In genomic region chr5:17127743-17128231, GRCh38 we compare ENCODE assay signal across 15 cellular contexts.
DNase-seq lines count a peak whose midpoint lies in the region; ATAC-seq, FAIRE-seq and TF ChIP-seq lines count a peak whose summit lies in the region.
"Had no signal": no experiment of that assay in that cellular context is flagged by ENCODE, and none has a peak within 500 bp of the region (broad histone marks: within the 10 kb centered on the region; RNA-seq: fewer than 3 reads in every experiment).

No MANE protein-coding gene starts in this region.

- H3K56ac ChIP-seq in H1 (replicated peaks; ENCODE audit: insufficient read length, low read depth, low read length) = no peak overlapping the region

- no peaks in the 10 kb centered on the region for H3K79me1 ChIP-seq in H1 (ENCODE audit: low read depth, low read length)

- no peak overlapping the region for H4K91ac ChIP-seq in H1 (replicated peaks; ENCODE audit: insufficient read length, low read length)

- no peak overlapping the region for H2BK12ac ChIP-seq in H1 (ENCODE audit: low read depth, low read length)

- H3K4me2 ChIP-seq in H1 (ENCODE audit: insufficient read depth in 1 of 2, low read depth in 2 of 2, low read length in 2 of 2) = no peak overlapping the region

- H2BK120ac ChIP-seq in H1 (replicated peaks; ENCODE audit: low read depth, low read length) = no peak overlapping the region

- no peak overlapping the region for H4K8ac ChIP-seq in H1 (ENCODE audit: extremely low read depth, insufficient read depth, low read length)

- no peak overlapping the region for H3K23ac ChIP-seq in H1 (ENCODE audit: insufficient read length)

- H3K36me3 ChIP-seq in H1 (ENCODE audit: control insufficient read depth in 2 of 4, insufficient read depth in 4 of 4, low read length in 3 of 4) = no peaks in the 10 kb centered on the region
- H3K36me3 ChIP-seq: HAP-1, WERI-Rb-1 had no signal

- no peaks in the 10 kb centered on the region for H3K36me3 Mint-ChIP-seq in activated T-cell treated with anti-CD3 and anti-CD28 coated beads, Interleukin-2, amount 50 U/mL, for 72 hours (ENCODE audit: insufficient read depth in 2 of 2)

- H2AFZ ChIP-seq in H1 (ENCODE audit: low read length) = no peak overlapping the region

- H4K20me1 ChIP-seq in H1 (replicated peaks in 1 of 2; ENCODE audit: control insufficient read depth in 1 of 2, insufficient read depth in 2 of 2, low read length in 2 of 2) = no peaks in the 10 kb centered on the region

- TF ChIP-seq CTCF in H1 (IDR thresholded peaks at IDR 0.05; ENCODE audit: control extremely low read depth in 1 of 3, insufficient read depth in 1 of 3, low read depth in 1 of 3, low read length in 3 of 3) = no peak
- no peak for TF ChIP-seq CTCF in retinal pigment epithelial cell (conservative IDR thresholded peaks at IDR 0.05; ENCODE audit: low read depth, low read length)

- 0 out of 2 replicates have a peak overlapping the region, but pooled peaks have one; percentile 48 for H2BK20ac ChIP-seq in H1 (ENCODE audit: low read length)

- no peaks in the 10 kb centered on the region for H3K9me3 Mint-ChIP-seq in activated T-cell treated with anti-CD3 and anti-CD28 coated beads, Interleukin-2, amount 50 U/mL, for 72 hours

- peaks cover 0 to 2% (median 0%) of the 10 kb centered on the region in 4 experiments; a peak in 1 of 7 replicates for H3K4me1 ChIP-seq in H1 (replicated peaks in 1 of 4; ENCODE audit: control insufficient read depth in 3 of 4, insufficient read depth in 4 of 4, low read length in 3 of 4)

- DNase-seq in EL (peak; percentile 93), RCC 7860 (ENCODE audit: low spot score) (peak; percentile 86), H1 (ENCODE audit: low read depth in 1 of 2, low spot score in 2 of 2) (no peak), retinal pigment epithelial cell (ENCODE audit: low read depth) (peak; percentile 65), NCI-H2029 (lab: John Stamatoyannopoulos, UW) (no peak)
- no peak for DNase-seq in stimulated activated CD4-positive, alpha-beta T cell treated with anti-CD3 and anti-CD28 coated beads, Interleukin-2, amount 100 ng/mL, for 24 hours
- DNase-seq in activated T-cell treated with anti-CD3 and anti-CD28 coated beads, Interleukin-2, amount 50 U/mL, for 72 hours = no peak
- DNase-seq: activated T-cell treated with anti-CD3 and anti-CD28 coated beads for 4 hours, foreskin melanocyte, left cardiac atrium, SHP77, WERI-Rb-1 had no signal

- H3K27ac ChIP-seq in H1 (ENCODE audit: low read depth, low read length) = no peak overlapping the region
- H3K27ac ChIP-seq: WERI-Rb-1 had no signal

- H2BK15ac ChIP-seq in H1 (ENCODE audit: low read length) = no peak overlapping the region

- no peaks in the 10 kb centered on the region; the same call in 1 of the 2 replicates for H3K23me2 ChIP-seq in H1 (ENCODE audit: low read depth, low read length)

- no peaks in the 10 kb centered on the region for H3K27me3 ChIP-seq in H1 (replicated peaks in 1 of 4; ENCODE audit: control insufficient read depth in 3 of 4, extremely low read depth in 1 of 4, insufficient read depth in 3 of 4, low read length in 3 of 4)

- no peak for TF ChIP-seq POLR2A in H1 (IDR thresholded peaks at IDR 0.05; ENCODE audit: control extremely low read depth in 1 of 2, low read depth in 2 of 2, low read length in 2 of 2)

- H3K27me3 Mint-ChIP-seq in activated T-cell treated with anti-CD3 and anti-CD28 coated beads, Interleukin-2, amount 50 U/mL, for 72 hours (ENCODE audit: low read depth) = peaks cover 19% of the 10 kb centered on the region
- H3K27me3 Mint-ChIP-seq: central memory CD8-positive, alpha-beta T cell had no signal

- H3K4me1 Mint-ChIP-seq in activated T-cell treated with anti-CD3 and anti-CD28 coated beads, Interleukin-2, amount 50 U/mL, for 72 hours (ENCODE audit: low read depth) = peaks cover 5% of the 10 kb centered on the region
- H3K4me1 Mint-ChIP-seq: central memory CD8-positive, alpha-beta T cell had no signal

- peaks cover 0 to 3% of the 10 kb centered on the region in 2 experiments; a peak in 1 of 4 replicates for H3K9me3 ChIP-seq in H1 (ENCODE audit: insufficient read depth in 2 of 2, low read depth in 1 of 2, low read length in 1 of 2)
- H3K9me3 ChIP-seq: HAP-1 had no signal

- no peak overlapping the region for H4K5ac ChIP-seq in H1 (ENCODE audit: insufficient read length, low read depth, low read length)

- no peak overlapping the region for H3K27ac Mint-ChIP-seq in activated T-cell treated with anti-CD3 and anti-CD28 coated beads, Interleukin-2, amount 50 U/mL, for 72 hours

- FAIRE-seq in RCC 7860 (lab: Jason Lieb, UNC) (peak; percentile 85), H1 (lab: Jason Lieb, UNC) (no peak)

- H3K4ac ChIP-seq in H1 (replicated peaks; ENCODE audit: insufficient read length, low read depth, low read length) = no peak overlapping the region

- no peaks in the 10 kb centered on the region for H3K79me2 ChIP-seq in H1 (ENCODE audit: control insufficient read depth in 1 of 2, insufficient read depth in 2 of 2, low read length in 2 of 2)

- H3K4me3 ChIP-seq in H1 (ENCODE audit: extremely low read depth in 1 of 4, insufficient read depth in 2 of 4, low read depth in 3 of 4, low read length in 4 of 4) (no peak overlapping the region), retinal pigment epithelial cell (ENCODE audit: low read length) (no peak overlapping the region)
- H3K4me3 ChIP-seq: HAP-1 had no signal

- WGBS in H1 (ENCODE audit: extremely low coverage in 1 of 2, insufficient coverage in 1 of 2, insufficient read length in 1 of 2, insufficient replicate concordance in 2 of 2, low coverage in 1 of 2, low lambda C conversion rate in 2 of 2, missing lambda C conversion rate in 1 of 2), 2 experiments = 77% methylated on average over 8 of the region's 8 CpGs; no CpG with 5 or more reads in 1 of the 2 experiments

- no peak overlapping the region for H3K4me3 Mint-ChIP-seq in activated T-cell treated with anti-CD3 and anti-CD28 coated beads, Interleukin-2, amount 50 U/mL, for 72 hours
- H3K4me3 Mint-ChIP-seq: central memory CD8-positive, alpha-beta T cell had no signal

- no peak for TF ChIP-seq RAD21 in H1 (IDR thresholded peaks at IDR 0.05 in 1 of 2, conservative IDR thresholded peaks at IDR 0.05 in 1 of 2; ENCODE audit: low read depth in 2 of 2, low read length in 2 of 2)

- H3K18ac ChIP-seq in H1 (ENCODE audit: extremely low read depth, low read length) = no peak overlapping the region

- TF ChIP-seq EP300 in H1 (IDR thresholded peaks at IDR 0.05; ENCODE audit: borderline replicate concordance in 1 of 2, low read depth in 2 of 2, low read length in 2 of 2) = no peak

- CTCF ChIA-PET in H1 (lab: Charles Lee; ENCODE audit: partially characterized antibody) = interaction anchor here (0.7 kb wide), 1 partner anchor 253 kb away, joined by 5 read pairs; no protein-coding TSS in a partner anchor

- H2BK5ac ChIP-seq in H1 (ENCODE audit: low read depth, low read length) = no peak overlapping the region

- H3K9ac ChIP-seq in H1 (replicated peaks in 1 of 4; ENCODE audit: extremely low read depth in 1 of 4, low read depth in 3 of 4, low read length in 3 of 4) = no peak overlapping the region

- no peak overlapping the region for H2AK5ac ChIP-seq in H1 (ENCODE audit: low read depth, low read length)

- POLR2A ChIA-PET in H1 (lab: Charles Lee; ENCODE audit: partially characterized antibody) = no interaction called here

- ATAC-seq in HG02798 (IDR thresholded peaks at IDR 0.05; ENCODE audit: poor library complexity, unreplicated experiment) = no peak
- ATAC-seq in activated T-cell treated with anti-CD3 and anti-CD28 coated beads, Interleukin-2, amount 50 U/mL, for 72 hours (replicated peaks in 1 of 2) = no peak
- ATAC-seq: left cardiac atrium had no signal

- H3K14ac ChIP-seq in H1 (ENCODE audit: insufficient read length) = no peak overlapping the region

TF ChIP-seq in H1, 55 proteins besides CTCF, POLR2A, EP300 and RAD21:
- TF ChIP-seq TAF7 (optimal IDR thresholded peaks at IDR 0.05; ENCODE audit: borderline replicate concordance, low read depth, low read length) (no peak), EZH2 (IDR thresholded peaks at IDR 0.05; ENCODE audit: low read depth, low read length, severe bottlenecking) (no peak)

Comparison
In these comparisons a context has a peak if more than half of its experiments do, and no peak if none do; other contexts are left out.
1. DNase-seq: peak in EL (single experiment), RCC 7860 (single experiment) and retinal pigment epithelial cell (single experiment); none in H1 (0 of 2), NCI-H2029 (single experiment), stimulated activated CD4-positive, alpha-beta T cell treated with anti-CD3 and anti-CD28 coated beads, Interleukin-2, amount 100 ng/mL, for 24 hours (0 of 2) and activated T-cell treated with anti-CD3 and anti-CD28 coated beads, Interleukin-2, amount 50 U/mL, for 72 hours (0 of 2).